In genomic region chr7:73820013-73820412, GRCh38 we compare ENCODE assay signal across 36 cellular contexts. TPM values are rescaled to one million over a fixed set of nuclear protein-coding genes. Genes with fewer than 3 reads are reported as not detected.
"Had no signal": no experiment of that assay in that cellular context is flagged by ENCODE, and none has a peak within 500 bp of the region (broad histone marks: within the 10 kb centered on the region; RNA-seq: fewer than 3 reads in every experiment).

No MANE protein-coding gene starts in this region.

- DNase-seq: activated CD4-positive, alpha-beta memory T cell treated with anti-CD3 and anti-CD28 coated beads for 36 hours; activated CD4-positive, alpha-beta T cell treated with anti-CD3 and anti-CD28 coated beads for 36 hours; activated CD4-positive, alpha-beta T cell treated with anti-CD3 and anti-CD28 coated beads, Interleukin-2, amount 10 ng/mL, durations not matched to agents 24 days and 14 days; activated CD4-positive, CD25-positive, alpha-beta regulatory T cell; activated CD4-positive, CD25-positive, alpha-beta regulatory T cell treated with anti-CD3 and anti-CD28 coated beads, Interleukin-2, amount 50 U/mL, for 72 hours; activated CD8-positive, alpha-beta memory T cell treated with anti-CD3 and anti-CD28 coated beads, Interleukin-2, amount 50 U/mL, for 48 hours; activated CD8-positive, alpha-beta T cell treated with anti-CD3 and anti-CD28 coated beads, Interleukin-2, amount 10 ng/mL, durations not matched to agents 7 days and 5 days; activated effector memory CD4-positive, alpha-beta T cell treated with Interleukin-2 at 50 U/mL for 16 hours; activated gamma-delta T cell treated with Interleukin-2 at 50 U/mL for 16 hours; activated naive CD4-positive, alpha-beta T cell treated with anti-CD3 and anti-CD28 coated beads, Interleukin-2, amount 50 U/mL, for 16 hours; activated naive CD4-positive, alpha-beta T cell treated with Interleukin-2 at 50 U/mL for 16 hours; activated T-cell treated with anti-CD3 and anti-CD28 coated beads for 4 hours; activated T-cell treated with anti-CD3 and anti-CD28 coated beads, Interleukin-2, amount 50 U/mL, for 24 hours; activated T-cell treated with anti-CD3 and anti-CD28 coated beads, Interleukin-2, amount 50 U/mL, for 72 hours; amniotic stem cell; anterior cingulate cortex; central memory CD4-positive, alpha-beta T cell; cerebellar nuclear complex; effector memory CD4-positive, alpha-beta T cell; erythroblast; foreskin keratinocyte; gastrocnemius medialis; glutamatergic neuron; heart left ventricle; T-helper 1 cell; T-helper 17 cell; T1000; WERI-Rb-1 had no signal

- H3K9me3 Mint-ChIP-seq: activated CD4-positive, alpha-beta memory T cell treated with anti-CD3 and anti-CD28 coated beads for 36 hours; activated CD4-positive, alpha-beta T cell treated with anti-CD3 and anti-CD28 coated beads, Interleukin-2, amount 10 ng/mL, durations not matched to agents 24 days and 14 days; activated T-cell treated with anti-CD3 and anti-CD28 coated beads, Interleukin-2, amount 50 U/mL, for 24 hours; activated T-cell treated with anti-CD3 and anti-CD28 coated beads, Interleukin-2, amount 50 U/mL, for 72 hours; activated T-helper 17 cell treated with anti-CD3 and anti-CD28 coated beads, Interleukin-2, amount 50 U/mL, for 72 hours; dendritic cell treated with granulocyte-macrophage colony-stimulating factor and Interleukin-4, amounts not matched to agents 40 ng/mL and 50 ng/mL, for 4 days; T-helper 2 cell treated with Interferon-gamma antibody and Interleukin-4, amounts not matched to agents 5 μg/mL and 100 μg/mL, for 36 hours had no signal

- H3K36me3 Mint-ChIP-seq: activated CD4-positive, alpha-beta memory T cell treated with anti-CD3 and anti-CD28 coated beads for 36 hours; activated naive CD8-positive, alpha-beta T cell had no signal

- H3K27ac Mint-ChIP-seq: activated CD4-positive, alpha-beta memory T cell treated with anti-CD3 and anti-CD28 coated beads for 36 hours; activated CD4-positive, alpha-beta T cell treated with anti-CD3 and anti-CD28 coated beads for 36 hours; activated CD4-positive, alpha-beta T cell treated with anti-CD3 and anti-CD28 coated beads, Interleukin-2, amount 10 ng/mL, durations not matched to agents 24 days and 14 days; activated CD8-positive, alpha-beta T cell treated with anti-CD3 and anti-CD28 coated beads, Interleukin-2, amount 10 ng/mL, durations not matched to agents 7 days and 5 days; activated naive CD8-positive, alpha-beta T cell; activated T-cell treated with anti-CD3 and anti-CD28 coated beads, Interleukin-2, amount 50 U/mL, for 24 hours; activated T-cell treated with anti-CD3 and anti-CD28 coated beads, Interleukin-2, amount 50 U/mL, for 72 hours; activated T-helper 17 cell treated with anti-CD3 and anti-CD28 coated beads, Interleukin-2, amount 50 U/mL, for 72 hours; dendritic cell treated with granulocyte-macrophage colony-stimulating factor and Interleukin-4, amounts not matched to agents 40 ng/mL and 50 ng/mL, for 4 days; T-helper 17 cell; T-helper 2 cell treated with Interferon-gamma antibody and Interleukin-4, amounts not matched to agents 5 μg/mL and 100 μg/mL, for 36 hours had no signal

- H3K4me3 ChIP-seq: body of pancreas, coronary artery, dorsolateral prefrontal cortex, esophagus muscularis mucosa, gastrocnemius medialis, heart left ventricle had no signal

- H3K27ac ChIP-seq: body of pancreas, coronary artery, dorsolateral prefrontal cortex, esophagus muscularis mucosa, foreskin keratinocyte, gastrocnemius medialis, heart left ventricle, WERI-Rb-1 had no signal

- ATAC-seq: activated CD4-positive, alpha-beta T cell treated with anti-CD3 and anti-CD28 coated beads for 36 hours; activated CD8-positive, alpha-beta T cell treated with anti-CD3 and anti-CD28 coated beads, Interleukin-2, amount 10 ng/mL, durations not matched to agents 7 days and 5 days; activated T-cell treated with anti-CD3 and anti-CD28 coated beads, Interleukin-2, amount 50 U/mL, for 72 hours; activated T-helper 17 cell treated with anti-CD3 and anti-CD28 coated beads, Interleukin-2, amount 50 U/mL, for 72 hours; body of pancreas; foreskin keratinocyte; gastrocnemius medialis; heart left ventricle; T-helper 17 cell had no signal

- H3K4me1 Mint-ChIP-seq: activated CD4-positive, alpha-beta T cell treated with anti-CD3 and anti-CD28 coated beads, Interleukin-2, amount 10 ng/mL, durations not matched to agents 24 days and 14 days; activated T-helper 17 cell treated with anti-CD3 and anti-CD28 coated beads, Interleukin-2, amount 50 U/mL, for 72 hours had no signal

- H3K27me3 ChIP-seq: body of pancreas, dorsolateral prefrontal cortex, esophagus muscularis mucosa, foreskin keratinocyte, gastrocnemius medialis had no signal

- H3K9me3 ChIP-seq: body of pancreas, esophagus muscularis mucosa, gastrocnemius medialis, heart left ventricle had no signal

- H3K4me1 ChIP-seq: gastrocnemius medialis, heart left ventricle had no signal

- H3K4me3 Mint-ChIP-seq: activated CD4-positive, alpha-beta memory T cell treated with anti-CD3 and anti-CD28 coated beads for 36 hours; activated CD4-positive, alpha-beta T cell treated with anti-CD3 and anti-CD28 coated beads for 36 hours; activated CD4-positive, alpha-beta T cell treated with anti-CD3 and anti-CD28 coated beads, Interleukin-2, amount 10 ng/mL, durations not matched to agents 24 days and 14 days; activated CD8-positive, alpha-beta T cell treated with anti-CD3 and anti-CD28 coated beads, Interleukin-2, amount 10 ng/mL, durations not matched to agents 7 days and 5 days; activated naive CD8-positive, alpha-beta T cell; activated T-cell treated with anti-CD3 and anti-CD28 coated beads, Interleukin-2, amount 50 U/mL, for 24 hours; activated T-cell treated with anti-CD3 and anti-CD28 coated beads, Interleukin-2, amount 50 U/mL, for 72 hours; activated T-helper 17 cell treated with anti-CD3 and anti-CD28 coated beads, Interleukin-2, amount 50 U/mL, for 72 hours; dendritic cell treated with granulocyte-macrophage colony-stimulating factor and Interleukin-4, amounts not matched to agents 40 ng/mL and 50 ng/mL, for 4 days; T-helper 17 cell; T-helper 2 cell treated with Interferon-gamma antibody and Interleukin-4, amounts not matched to agents 5 μg/mL and 100 μg/mL, for 36 hours had no signal

- H3K36me3 ChIP-seq: esophagus muscularis mucosa, gastrocnemius medialis, heart left ventricle, WERI-Rb-1 had no signal

RNA-seq across cellular contexts. Expression of gene CLDN4, which starts 10.8 kb away (rescaled TPM):
- total RNA-seq: activated CD4-positive, alpha-beta T cell treated with anti-CD3 and anti-CD28 coated beads, Interleukin-2, amount 10 ng/mL, durations not matched to agents 24 days and 14 days had no signal

RNA-seq across cellular contexts. Expression of gene METTL27, which starts 22.3 kb away (rescaled TPM):
- total RNA-seq: activated CD8-positive, alpha-beta T cell treated with anti-CD3 and anti-CD28 coated beads, Interleukin-2, amount 10 ng/mL, durations not matched to agents 7 days and 5 days had no signal

RNA-seq across cellular contexts. Expression of gene TMEM270, which starts 40.9 kb away (rescaled TPM):
- total RNA-seq: activated CD4-positive, alpha-beta memory T cell treated with anti-CD3 and anti-CD28 coated beads for 36 hours; activated CD4-positive, alpha-beta T cell treated with anti-CD3 and anti-CD28 coated beads for 36 hours; activated CD4-positive, alpha-beta T cell treated with anti-CD3 and anti-CD28 coated beads, Interleukin-2, amount 10 ng/mL, durations not matched to agents 24 days and 14 days; activated CD8-positive, alpha-beta T cell treated with anti-CD3 and anti-CD28 coated beads, Interleukin-2, amount 10 ng/mL, durations not matched to agents 7 days and 5 days; activated T-cell treated with anti-CD3 and anti-CD28 coated beads, Interleukin-2, amount 50 U/mL, for 72 hours; activated T-helper 17 cell treated with anti-CD3 and anti-CD28 coated beads, Interleukin-2, amount 50 U/mL, for 72 hours; body of pancreas; esophagus muscularis mucosa; foreskin keratinocyte; gastrocnemius medialis; heart left ventricle; T-helper 17 cell had no signal
- polyA plus RNA-seq: foreskin keratinocyte, heart left ventricle had no signal

RNA-seq across cellular contexts. Expression of gene CLDN3, which starts 49.9 kb away (rescaled TPM):
- total RNA-seq: activated CD4-positive, alpha-beta memory T cell treated with anti-CD3 and anti-CD28 coated beads for 36 hours; activated CD4-positive, alpha-beta T cell treated with anti-CD3 and anti-CD28 coated beads for 36 hours; activated CD4-positive, alpha-beta T cell treated with anti-CD3 and anti-CD28 coated beads, Interleukin-2, amount 10 ng/mL, durations not matched to agents 24 days and 14 days; activated CD8-positive, alpha-beta T cell treated with anti-CD3 and anti-CD28 coated beads, Interleukin-2, amount 10 ng/mL, durations not matched to agents 7 days and 5 days; activated T-cell treated with anti-CD3 and anti-CD28 coated beads, Interleukin-2, amount 50 U/mL, for 72 hours; activated T-helper 17 cell treated with anti-CD3 and anti-CD28 coated beads, Interleukin-2, amount 50 U/mL, for 72 hours; foreskin keratinocyte; heart left ventricle; T-helper 17 cell had no signal
- polyA plus RNA-seq: foreskin keratinocyte had no signal
